In the genomic region with DNA sequence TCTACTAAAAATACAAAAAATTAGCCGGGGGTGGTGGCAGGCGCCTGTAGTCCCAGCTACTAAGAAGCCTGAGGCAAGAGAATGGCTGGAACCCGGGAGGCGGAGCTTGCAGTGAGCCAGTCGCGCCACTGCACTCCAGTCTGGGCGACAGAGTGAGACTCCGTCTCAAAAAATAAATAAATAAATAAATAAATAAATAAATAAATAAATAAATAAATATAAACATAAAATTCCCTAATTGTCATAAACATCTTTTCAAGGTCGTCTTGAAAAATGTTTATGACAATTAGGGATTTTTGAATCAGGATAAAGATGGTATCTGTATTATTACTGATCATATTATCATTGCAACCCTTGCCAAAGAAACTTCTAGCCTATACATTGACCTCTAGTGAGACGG, we compare ENCODE assay signal across 1 cellular context.
TF ChIP-seq lines count a peak whose summit lies in the region.

No MANE protein-coding gene starts in this region.

TF ChIP-seq in HEK293, 187 proteins besides CTCF, POLR2A, EP300 and RAD21 (continued from another document):
- TF ChIP-seq ZNF433 (tag by site-specific recombination; IDR thresholded peaks at IDR 0.05; ENCODE audit: low read depth), result peak; percentile 53; the same call in 1 of the 2 replicates
- peak; percentile 92 for TF ChIP-seq ZNF394 (tag by site-specific recombination; IDR thresholded peaks at IDR 0.05; ENCODE audit: borderline replicate concordance)
- peak; percentile 53; the same call in 1 of the 2 replicates for TF ChIP-seq ZNF341 (tag by site-specific recombination; IDR thresholded peaks at IDR 0.05; ENCODE audit: low read depth)
- peak; percentile 71 for TF ChIP-seq REST (tag by site-specific recombination; IDR thresholded peaks at IDR 0.05)
- TF ChIP-seq ZNF202 (tag by site-specific recombination; IDR thresholded peaks at IDR 0.05; ENCODE audit: borderline replicate concordance), result peak; percentile 87; the same call in 1 of the 2 replicates
- peak; percentile 96 for TF ChIP-seq ZNF555 (tag by site-specific recombination; conservative IDR thresholded peaks at IDR 0.05)
- TF ChIP-seq, protein P1, sequence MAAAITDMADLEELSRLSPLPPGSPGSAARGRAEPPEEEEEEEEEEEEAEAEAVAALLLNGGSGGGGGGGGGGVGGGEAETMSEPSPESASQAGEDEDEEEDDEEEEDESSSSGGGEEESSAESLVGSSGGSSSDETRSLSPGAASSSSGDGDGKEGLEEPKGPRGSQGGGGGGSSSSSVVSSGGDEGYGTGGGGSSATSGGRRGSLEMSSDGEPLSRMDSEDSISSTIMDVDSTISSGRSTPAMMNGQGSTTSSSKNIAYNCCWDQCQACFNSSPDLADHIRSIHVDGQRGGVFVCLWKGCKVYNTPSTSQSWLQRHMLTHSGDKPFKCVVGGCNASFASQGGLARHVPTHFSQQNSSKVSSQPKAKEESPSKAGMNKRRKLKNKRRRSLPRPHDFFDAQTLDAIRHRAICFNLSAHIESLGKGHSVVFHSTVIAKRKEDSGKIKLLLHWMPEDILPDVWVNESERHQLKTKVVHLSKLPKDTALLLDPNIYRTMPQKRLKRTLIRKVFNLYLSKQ (tag by site-specific recombination; IDR thresholded peaks at IDR 0.05; ENCODE audit: borderline replicate concordance), result peak; percentile 93; the same call in 1 of the 2 replicates
- TF ChIP-seq ZNF501 (tag by site-specific recombination; IDR thresholded peaks at IDR 0.05), result 0 out of 2 replicates have a peak, but pooled peaks have one; percentile 26
- 0 out of 2 replicates have a peak, but pooled peaks have one; percentile 29 for TF ChIP-seq ZNF292 (tag by site-specific recombination; IDR thresholded peaks at IDR 0.05; ENCODE audit: borderline replicate concordance, low read depth)
- TF ChIP-seq ZNF404 (tag by site-specific recombination; IDR thresholded peaks at IDR 0.05), result 0 out of 2 replicates have a peak, but pooled peaks have one; percentile 15
- 0 out of 2 replicates have a peak, but pooled peaks have one; percentile 61 for TF ChIP-seq ZNF19 (tag by site-specific recombination; IDR thresholded peaks at IDR 0.05; ENCODE audit: low read depth)
- TF ChIP-seq ZNF558 (tag by site-specific recombination; IDR thresholded peaks at IDR 0.05), result peak; percentile 72; the same call in 1 of the 2 replicates
- TF ChIP-seq ZNF510 (tag by site-specific recombination; IDR thresholded peaks at IDR 0.05; ENCODE audit: insufficient replicate concordance), result peak; percentile 81
- TF ChIP-seq ZNF654 (tag by site-specific recombination; IDR thresholded peaks at IDR 0.05; ENCODE audit: low read depth), result peak; percentile 44
- peak; percentile 64; the same call in 1 of the 2 replicates for TF ChIP-seq ZNF560 (tag by site-specific recombination; IDR thresholded peaks at IDR 0.05; ENCODE audit: borderline replicate concordance)
- peak; percentile 74 for TF ChIP-seq ZXDB (tag by site-specific recombination; IDR thresholded peaks at IDR 0.05)
- TF ChIP-seq ZBTB1 (tag by site-specific recombination; IDR thresholded peaks at IDR 0.05), result 0 out of 2 replicates have a peak, but pooled peaks have one; percentile 29
- TF ChIP-seq ZNF529 (tag by site-specific recombination; IDR thresholded peaks at IDR 0.05; ENCODE audit: insufficient replicate concordance), result peak; percentile 70
- TF ChIP-seq ZNF140 (tag by site-specific recombination; IDR thresholded peaks at IDR 0.05), result peak; percentile 70; the same call in 1 of the 2 replicates
